1 cellular context compared by ENCODE assay signal in the genomic region with DNA sequence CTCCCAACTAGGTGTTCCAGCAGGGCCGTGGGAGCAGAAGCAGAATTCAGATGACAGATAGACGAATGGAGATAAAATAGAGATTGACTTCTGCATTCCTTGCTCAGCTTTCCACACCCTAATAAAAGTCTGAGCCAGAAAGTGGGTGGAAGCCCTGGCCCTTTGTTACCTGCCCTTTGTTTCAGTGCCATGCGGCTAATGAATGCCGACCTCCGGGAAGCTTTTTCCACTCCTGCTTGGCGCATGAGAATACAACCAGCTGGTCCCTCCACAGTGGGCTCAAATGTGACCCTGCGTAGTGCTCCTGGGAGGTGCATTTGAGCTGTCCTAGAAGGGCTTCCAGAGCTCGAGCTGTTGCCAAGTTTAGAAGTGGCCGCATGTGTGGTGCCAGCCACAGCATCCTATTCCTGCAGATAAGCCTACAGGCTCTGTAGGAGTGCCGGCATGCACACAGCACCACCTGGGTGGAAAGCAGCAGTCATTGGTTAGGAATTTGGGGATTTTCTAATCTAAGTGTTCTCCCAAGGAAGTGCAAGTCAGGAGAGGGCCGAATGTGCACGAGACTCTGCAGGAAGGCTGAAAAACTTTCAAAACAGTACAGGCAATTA.
TF ChIP-seq lines count a peak whose summit lies in the region.

No MANE protein-coding gene starts in this region.

TF ChIP-seq in GM23338, 12 proteins besides CTCF, POLR2A, EP300 and RAD21 (continued from another document):
- TF ChIP-seq, protein P1, sequence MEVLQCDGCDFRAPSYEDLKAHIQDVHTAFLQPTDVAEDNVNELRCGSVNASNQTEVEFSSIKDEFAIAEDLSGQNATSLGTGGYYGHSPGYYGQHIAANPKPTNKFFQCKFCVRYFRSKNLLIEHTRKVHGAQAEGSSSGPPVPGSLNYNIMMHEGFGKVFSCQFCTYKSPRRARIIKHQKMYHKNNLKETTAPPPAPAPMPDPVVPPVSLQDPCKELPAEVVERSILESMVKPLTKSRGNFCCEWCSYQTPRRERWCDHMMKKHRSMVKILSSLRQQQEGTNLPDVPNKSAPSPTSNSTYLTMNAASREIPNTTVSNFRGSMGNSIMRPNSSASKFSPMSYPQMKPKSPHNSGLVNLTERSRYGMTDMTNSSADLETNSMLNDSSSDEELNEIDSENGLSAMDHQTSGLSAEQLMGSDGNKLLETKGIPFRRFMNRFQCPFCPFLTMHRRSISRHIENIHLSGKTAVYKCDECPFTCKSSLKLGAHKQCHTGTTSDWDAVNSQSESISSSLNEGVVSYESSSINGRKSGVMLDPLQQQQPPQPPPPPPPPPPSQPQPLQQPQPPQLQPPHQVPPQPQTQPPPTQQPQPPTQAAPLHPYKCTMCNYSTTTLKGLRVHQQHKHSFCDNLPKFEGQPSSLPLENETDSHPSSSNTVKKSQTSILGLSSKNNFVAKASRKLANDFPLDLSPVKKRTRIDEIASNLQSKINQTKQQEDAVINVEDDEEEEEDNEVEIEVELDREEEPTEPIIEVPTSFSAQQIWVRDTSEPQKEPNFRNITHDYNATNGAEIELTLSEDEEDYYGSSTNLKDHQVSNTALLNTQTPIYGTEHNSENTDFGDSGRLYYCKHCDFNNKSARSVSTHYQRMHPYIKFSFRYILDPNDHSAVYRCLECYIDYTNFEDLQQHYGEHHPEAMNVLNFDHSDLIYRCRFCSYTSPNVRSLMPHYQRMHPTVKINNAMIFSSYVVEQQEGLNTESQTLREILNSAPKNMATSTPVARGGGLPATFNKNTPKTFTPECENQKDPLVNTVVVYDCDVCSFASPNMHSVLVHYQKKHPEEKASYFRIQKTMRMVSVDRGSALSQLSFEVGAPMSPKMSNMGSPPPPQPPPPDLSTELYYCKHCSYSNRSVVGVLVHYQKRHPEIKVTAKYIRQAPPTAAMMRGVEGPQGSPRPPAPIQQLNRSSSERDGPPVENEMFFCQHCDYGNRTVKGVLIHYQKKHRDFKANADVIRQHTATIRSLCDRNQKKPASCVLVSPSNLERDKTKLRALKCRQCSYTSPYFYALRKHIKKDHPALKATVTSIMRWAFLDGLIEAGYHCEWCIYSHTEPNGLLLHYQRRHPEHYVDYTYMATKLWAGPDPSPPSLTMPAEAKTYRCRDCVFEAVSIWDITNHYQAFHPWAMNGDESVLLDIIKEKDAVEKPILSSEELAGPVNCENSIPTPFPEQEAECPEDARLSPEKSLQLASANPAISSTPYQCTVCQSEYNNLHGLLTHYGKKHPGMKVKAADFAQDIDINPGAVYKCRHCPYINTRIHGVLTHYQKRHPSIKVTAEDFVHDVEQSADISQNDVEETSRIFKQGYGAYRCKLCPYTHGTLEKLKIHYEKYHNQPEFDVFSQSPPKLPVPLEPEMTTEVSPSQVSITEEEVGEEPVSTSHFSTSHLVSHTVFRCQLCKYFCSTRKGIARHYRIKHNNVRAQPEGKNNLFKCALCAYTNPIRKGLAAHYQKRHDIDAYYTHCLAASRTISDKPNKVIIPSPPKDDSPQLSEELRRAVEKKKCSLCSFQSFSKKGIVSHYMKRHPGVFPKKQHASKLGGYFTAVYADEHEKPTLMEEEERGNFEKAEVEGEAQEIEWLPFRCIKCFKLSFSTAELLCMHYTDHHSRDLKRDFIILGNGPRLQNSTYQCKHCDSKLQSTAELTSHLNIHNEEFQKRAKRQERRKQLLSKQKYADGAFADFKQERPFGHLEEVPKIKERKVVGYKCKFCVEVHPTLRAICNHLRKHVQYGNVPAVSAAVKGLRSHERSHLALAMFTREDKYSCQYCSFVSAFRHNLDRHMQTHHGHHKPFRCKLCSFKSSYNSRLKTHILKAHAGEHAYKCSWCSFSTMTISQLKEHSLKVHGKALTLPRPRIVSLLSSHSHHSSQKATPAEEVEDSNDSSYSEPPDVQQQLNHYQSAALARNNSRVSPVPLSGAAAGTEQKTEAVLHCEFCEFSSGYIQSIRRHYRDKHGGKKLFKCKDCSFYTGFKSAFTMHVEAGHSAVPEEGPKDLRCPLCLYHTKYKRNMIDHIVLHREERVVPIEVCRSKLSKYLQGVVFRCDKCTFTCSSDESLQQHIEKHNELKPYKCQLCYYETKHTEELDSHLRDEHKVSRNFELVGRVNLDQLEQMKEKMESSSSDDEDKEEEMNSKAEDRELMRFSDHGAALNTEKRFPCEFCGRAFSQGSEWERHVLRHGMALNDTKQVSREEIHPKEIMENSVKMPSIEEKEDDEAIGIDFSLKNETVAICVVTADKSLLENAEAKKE (CRISPR knock-in tag; IDR thresholded peaks at IDR 0.05) = no peak
- no peak for TF ChIP-seq POLR2AphosphoS5 (IDR thresholded peaks at IDR 0.05; ENCODE audit: low read depth)
- TF ChIP-seq, protein P2, sequence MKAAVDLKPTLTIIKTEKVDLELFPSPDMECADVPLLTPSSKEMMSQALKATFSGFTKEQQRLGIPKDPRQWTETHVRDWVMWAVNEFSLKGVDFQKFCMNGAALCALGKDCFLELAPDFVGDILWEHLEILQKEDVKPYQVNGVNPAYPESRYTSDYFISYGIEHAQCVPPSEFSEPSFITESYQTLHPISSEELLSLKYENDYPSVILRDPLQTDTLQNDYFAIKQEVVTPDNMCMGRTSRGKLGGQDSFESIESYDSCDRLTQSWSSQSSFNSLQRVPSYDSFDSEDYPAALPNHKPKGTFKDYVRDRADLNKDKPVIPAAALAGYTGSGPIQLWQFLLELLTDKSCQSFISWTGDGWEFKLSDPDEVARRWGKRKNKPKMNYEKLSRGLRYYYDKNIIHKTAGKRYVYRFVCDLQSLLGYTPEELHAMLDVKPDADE (IDR thresholded peaks at IDR 0.05) = no peak
- TF ChIP-seq, protein P3, sequence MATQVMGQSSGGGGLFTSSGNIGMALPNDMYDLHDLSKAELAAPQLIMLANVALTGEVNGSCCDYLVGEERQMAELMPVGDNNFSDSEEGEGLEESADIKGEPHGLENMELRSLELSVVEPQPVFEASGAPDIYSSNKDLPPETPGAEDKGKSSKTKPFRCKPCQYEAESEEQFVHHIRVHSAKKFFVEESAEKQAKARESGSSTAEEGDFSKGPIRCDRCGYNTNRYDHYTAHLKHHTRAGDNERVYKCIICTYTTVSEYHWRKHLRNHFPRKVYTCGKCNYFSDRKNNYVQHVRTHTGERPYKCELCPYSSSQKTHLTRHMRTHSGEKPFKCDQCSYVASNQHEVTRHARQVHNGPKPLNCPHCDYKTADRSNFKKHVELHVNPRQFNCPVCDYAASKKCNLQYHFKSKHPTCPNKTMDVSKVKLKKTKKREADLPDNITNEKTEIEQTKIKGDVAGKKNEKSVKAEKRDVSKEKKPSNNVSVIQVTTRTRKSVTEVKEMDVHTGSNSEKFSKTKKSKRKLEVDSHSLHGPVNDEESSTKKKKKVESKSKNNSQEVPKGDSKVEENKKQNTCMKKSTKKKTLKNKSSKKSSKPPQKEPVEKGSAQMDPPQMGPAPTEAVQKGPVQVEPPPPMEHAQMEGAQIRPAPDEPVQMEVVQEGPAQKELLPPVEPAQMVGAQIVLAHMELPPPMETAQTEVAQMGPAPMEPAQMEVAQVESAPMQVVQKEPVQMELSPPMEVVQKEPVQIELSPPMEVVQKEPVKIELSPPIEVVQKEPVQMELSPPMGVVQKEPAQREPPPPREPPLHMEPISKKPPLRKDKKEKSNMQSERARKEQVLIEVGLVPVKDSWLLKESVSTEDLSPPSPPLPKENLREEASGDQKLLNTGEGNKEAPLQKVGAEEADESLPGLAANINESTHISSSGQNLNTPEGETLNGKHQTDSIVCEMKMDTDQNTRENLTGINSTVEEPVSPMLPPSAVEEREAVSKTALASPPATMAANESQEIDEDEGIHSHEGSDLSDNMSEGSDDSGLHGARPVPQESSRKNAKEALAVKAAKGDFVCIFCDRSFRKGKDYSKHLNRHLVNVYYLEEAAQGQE (IDR thresholded peaks at IDR 0.05; ENCODE audit: unreplicated experiment) = no peak
- no peak for TF ChIP-seq NANOG (IDR thresholded peaks at IDR 0.05; ENCODE audit: borderline replicate concordance)
- no peak for TF ChIP-seq JUNB (IDR thresholded peaks at IDR 0.05; ENCODE audit: unreplicated experiment)
